ENCODE assay signal across 18 cellular contexts in the genomic region with DNA sequence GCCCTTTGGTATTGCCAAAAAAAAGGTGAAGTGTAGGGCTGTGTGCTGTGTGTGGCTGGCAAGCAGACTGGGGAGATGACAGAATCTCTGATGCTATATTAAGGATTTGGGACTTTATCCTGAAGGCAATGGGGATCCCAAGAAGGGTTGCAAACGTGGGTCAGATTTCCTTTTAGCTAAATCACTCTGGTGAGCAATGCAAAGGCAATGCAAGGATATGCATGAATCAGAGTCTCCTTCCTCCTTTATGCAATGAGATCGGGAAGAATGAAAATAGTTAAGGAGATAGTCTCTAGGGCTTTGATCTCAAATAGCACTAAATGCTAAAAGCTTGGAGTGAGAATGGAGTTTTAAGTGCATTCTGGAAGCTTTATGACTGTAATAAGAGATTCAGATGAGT. TPM values are rescaled to one million over a fixed set of nuclear protein-coding genes. Genes with fewer than 3 reads are reported as not detected.
A peak's percentile ranks its signal among the peaks of the same experiment; 100 is the strongest.
DNase-seq lines count a peak whose midpoint lies in the region; ATAC-seq and TF ChIP-seq lines count a peak whose summit lies in the region.
"Had no signal": no experiment of that assay in that cellular context is flagged by ENCODE, and none has a peak within 500 bp of the region (broad histone marks: within the 10 kb centered on the region; RNA-seq: fewer than 3 reads in every experiment).

No MANE protein-coding gene starts in this region.

- in situ Hi-C loops in astrocyte of the spinal cord (cut with HindIII; ENCODE audit: low sequenced_read_pairs) = no loop called here

- no peak overlapping the region for H3K27ac ChIP-seq in lower lobe of right lung
- H3K27ac ChIP-seq: BLaER1, epithelial cell of prostate, thyroid gland had no signal

- H3K9me3 ChIP-seq in lower lobe of right lung (no peaks in the 10 kb centered on the region), T-helper 17 cell (ENCODE audit: control insufficient read depth, low read length, poor library complexity, severe bottlenecking) (no peaks in the 10 kb centered on the region)
- H3K9me3 ChIP-seq: BLaER1, thyroid gland had no signal

- H3K4me1 ChIP-seq in lower lobe of right lung = no peaks in the 10 kb centered on the region
- H3K4me1 ChIP-seq: BLaER1, thyroid gland had no signal

- no peak overlapping the region for H3K27ac Mint-ChIP-seq in T-helper 17 cell
- H3K27ac Mint-ChIP-seq: activated naive CD4-positive, alpha-beta T cell treated with anti-CD3 and anti-CD28 coated beads, Interleukin-2, amount 50 U/mL, for 72 hours; mesothelial cell of epicardium had no signal

- peaks cover 28% of the 10 kb centered on the region for H3K27me3 Mint-ChIP-seq in T-helper 17 cell

- no peaks in the 10 kb centered on the region for H3K36me3 Mint-ChIP-seq in T-helper 17 cell (ENCODE audit: low read depth)
- H3K36me3 Mint-ChIP-seq: activated naive CD4-positive, alpha-beta T cell treated with anti-CD3 and anti-CD28 coated beads, Interleukin-2, amount 50 U/mL, for 72 hours; mesothelial cell of epicardium had no signal

- H3K4me1 Mint-ChIP-seq in T-helper 17 cell = no peaks in the 10 kb centered on the region
- H3K4me1 Mint-ChIP-seq: central memory CD8-positive, alpha-beta T cell; mesothelial cell of epicardium had no signal

- H3K4me3 ChIP-seq in AG09309 (ENCODE audit: control insufficient read depth, low read depth, low read length) (no peak overlapping the region), astrocyte of the spinal cord (ENCODE audit: low read depth, low read length) (no peak overlapping the region), kidney epithelial cell (ENCODE audit: low read depth, low read length) (no peak overlapping the region), lower lobe of right lung (no peak overlapping the region)
- H3K4me3 ChIP-seq: BLaER1, GM12878, thyroid gland had no signal

- no peak for TF ChIP-seq CTCF in AG09309 (IDR thresholded peaks at IDR 0.05; ENCODE audit: control insufficient read depth, insufficient read depth, low read depth, low read length, missing control alignments)
- no peak for TF ChIP-seq CTCF in astrocyte of the spinal cord (IDR thresholded peaks at IDR 0.05; ENCODE audit: low read depth, low read length)
- TF ChIP-seq CTCF in kidney epithelial cell (IDR thresholded peaks at IDR 0.05; ENCODE audit: insufficient read depth, low read length, poor library complexity, severe bottlenecking) = no peak
- TF ChIP-seq CTCF in lower lobe of right lung (IDR thresholded peaks at IDR 0.05) = no peak

- ATAC-seq in left ventricle myocardium superior (no peak), lower lobe of right lung (no peak), GM21529 (IDR thresholded peaks at IDR 0.05; ENCODE audit: unreplicated experiment) (no peak), T-helper 17 cell (no peak)
- ATAC-seq: activated CD4-positive, CD25-positive, alpha-beta regulatory T cell treated with anti-CD3 and anti-CD28 coated beads, Interleukin-2, amount 50 U/mL, for 24 hours; activated naive CD4-positive, alpha-beta T cell treated with anti-CD3 and anti-CD28 coated beads, Interleukin-2, amount 50 U/mL, for 72 hours; GM12878 had no signal

- no peaks in the 10 kb centered on the region for H3K27me3 ChIP-seq in kidney epithelial cell (ENCODE audit: control insufficient read depth, insufficient read depth, low read length)
- no peaks in the 10 kb centered on the region for H3K27me3 ChIP-seq in lower lobe of right lung (ENCODE audit: low read depth)
- H3K27me3 ChIP-seq: BLaER1, thyroid gland had no signal

- H3K4me3 Mint-ChIP-seq in T-helper 17 cell = no peak overlapping the region
- H3K4me3 Mint-ChIP-seq: central memory CD8-positive, alpha-beta T cell; mesothelial cell of epicardium had no signal

- peak; percentile 32 for DNase-seq in AG09309 (ENCODE audit: low read depth)
- peak; percentile 81 for DNase-seq in HS-5 (ENCODE audit: low read depth)
- peak; percentile 22 for DNase-seq in astrocyte of the spinal cord (ENCODE audit: low read depth, low spot score)
- peak; percentile 44 for DNase-seq in kidney epithelial cell (ENCODE audit: low read depth)
- no peak for DNase-seq in left ventricle myocardium superior
- no peak for DNase-seq in lower lobe of right lung
- DNase-seq in T-helper 17 cell = no peak
- DNase-seq: NCI-H524 treated with DMSO at 0.1 percent for 48 hours, T-helper 1 cell, thyroid gland had no signal

- intact Hi-C loops in left ventricle myocardium superior (cut with micrococcal nuclease) (no loop called here), lower lobe of right lung (cut with DNase I) (no loop called here)

- H3K36me3 ChIP-seq in kidney epithelial cell (ENCODE audit: control insufficient read depth, insufficient read depth, low read length) (no peaks in the 10 kb centered on the region), lower lobe of right lung (no peaks in the 10 kb centered on the region)
- H3K36me3 ChIP-seq: BLaER1, thyroid gland had no signal

RNA-seq across cellular contexts. Expression of gene SHISA9, which starts 27.3 kb away (rescaled TPM):
- total RNA-seq in kidney epithelial cell (32.8 and 36.4 TPM in 2 replicates), left ventricle myocardium superior (0.99 TPM), lower lobe of right lung (not detected), T-helper 17 cell (not detected)

Comparison
In these comparisons a context has a peak if more than half of its experiments do, and no peak if none do; other contexts are left out.
1. DNase-seq: peak in AG09309 (single experiment), HS-5 (single experiment), astrocyte of the spinal cord (single experiment) and kidney epithelial cell (single experiment); none in left ventricle myocardium superior (single experiment), lower lobe of right lung (single experiment) and T-helper 17 cell (0 of 3).
2. RNA of gene SHISA9, which starts 27.3 kb away (total RNA-seq): 32.8 to 36.4 TPM in kidney epithelial cell; 0.99 TPM in left ventricle myocardium superior (single experiment), not detected in T-helper 17 cell and not detected in lower lobe of right lung (single experiment); every median in the first group is over 10 times any median in the second.